9 cellular contexts compared by ENCODE assay signal in the genomic region with DNA sequence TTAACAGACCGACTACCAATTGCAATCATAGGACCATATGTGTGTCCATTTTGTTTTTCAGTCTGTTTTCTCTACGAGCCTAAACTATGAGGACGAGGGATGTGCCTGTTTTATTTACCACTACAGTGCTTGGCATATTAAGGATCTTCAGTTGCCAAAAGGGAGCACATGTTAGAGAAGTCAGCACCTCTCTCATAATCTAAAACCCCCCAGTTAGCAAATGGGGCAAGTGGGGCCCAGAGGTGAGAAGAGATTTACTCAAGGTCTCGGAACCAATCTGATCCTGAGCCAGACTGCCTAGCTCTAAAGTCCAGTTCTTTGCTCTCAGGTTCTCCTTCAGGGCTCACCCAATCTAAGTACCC. TPM values are rescaled to one million over a fixed set of nuclear protein-coding genes. Genes with fewer than 3 reads are reported as not detected.
DNase-seq lines count a peak whose midpoint lies in the region; ATAC-seq and TF ChIP-seq lines count a peak whose summit lies in the region.
"Had no signal": no experiment of that assay in that cellular context is flagged by ENCODE, and none has a peak within 500 bp of the region (broad histone marks: within the 10 kb centered on the region; RNA-seq: fewer than 3 reads in every experiment).

No MANE protein-coding gene starts in this region.

- H3K9me3 Mint-ChIP-seq in activated CD4-positive, alpha-beta T cell treated with anti-CD3 and anti-CD28 coated beads for 36 hours (ENCODE audit: low read depth): no peaks in the 10 kb centered on the region
- H3K9me3 Mint-ChIP-seq in WTC11 (0 out of 2 replicates have a peak, but pooled peaks cover 4% of the 10 kb centered on the region), endodermal cell (peaks cover 4% of the 10 kb centered on the region)

- peak overlapping the region; percentile 65 for H3K4me3 Mint-ChIP-seq in activated CD4-positive, alpha-beta T cell treated with anti-CD3 and anti-CD28 coated beads for 36 hours
- H3K4me3 Mint-ChIP-seq in WTC11: peak overlapping the region; percentile 59
- H3K4me3 Mint-ChIP-seq in endodermal cell: peak overlapping the region; percentile 61

- H3K4me3 ChIP-seq in endodermal cell (ENCODE audit: low read length): no peak overlapping the region

- H3K27ac Mint-ChIP-seq in activated CD4-positive, alpha-beta T cell treated with anti-CD3 and anti-CD28 coated beads for 36 hours: peak overlapping the region; percentile 58
- H3K27ac Mint-ChIP-seq in WTC11 (no peak overlapping the region), endodermal cell (no peak overlapping the region)

- H3K27me3 Mint-ChIP-seq in activated CD4-positive, alpha-beta T cell treated with anti-CD3 and anti-CD28 coated beads for 36 hours: peaks cover 24% of the 10 kb centered on the region
- H3K27me3 Mint-ChIP-seq in WTC11 (ENCODE audit: low read depth) (peaks cover 50% of the 10 kb centered on the region), endodermal cell (ENCODE audit: insufficient read depth) (peaks cover 58% of the 10 kb centered on the region)

- intact Hi-C loops in activated CD4-positive, alpha-beta T cell treated with anti-CD3 and anti-CD28 coated beads for 36 hours (cut with DNase I, micrococcal nuclease): loop anchor here in 1 of 2 experiments (2.0 kb wide), 2 partner anchors 38 to 44 kb away; a partner anchor contains a TSS
- intact Hi-C loops in sciatic nerve (cut with DNase I) (no loop called here), posterior cingulate gyrus (cut with DNase I) (no loop called here)

- no peak for ATAC-seq in activated CD4-positive, alpha-beta T cell treated with anti-CD3 and anti-CD28 coated beads for 36 hours
- ATAC-seq in WTC11 (no peak), sciatic nerve (peak; percentile 36), GM18873 (IDR thresholded peaks at IDR 0.05; ENCODE audit: low FRiP score, unreplicated experiment) (no peak)

- H3K27ac ChIP-seq in endodermal cell (ENCODE audit: low read depth, low read length): no peak overlapping the region
- H3K27ac ChIP-seq: right lobe of liver had no signal

- no peaks in the 10 kb centered on the region for H3K9me3 ChIP-seq in endodermal cell (ENCODE audit: control insufficient read depth, low read length)
- H3K9me3 ChIP-seq: right lobe of liver had no signal

- TF ChIP-seq CTCF in WTC11 (IDR thresholded peaks at IDR 0.05): no peak
- TF ChIP-seq CTCF in endodermal cell (conservative IDR thresholded peaks at IDR 0.05): no peak

- no peak overlapping the region for H3K9ac ChIP-seq in endodermal cell (ENCODE audit: extremely low read depth, low read length, poor library complexity, severe bottlenecking)

- H3K36me3 Mint-ChIP-seq in activated CD4-positive, alpha-beta T cell treated with anti-CD3 and anti-CD28 coated beads for 36 hours (ENCODE audit: low read depth): no peaks in the 10 kb centered on the region
- H3K36me3 Mint-ChIP-seq in WTC11: no peaks in the 10 kb centered on the region
- no peaks in the 10 kb centered on the region for H3K36me3 Mint-ChIP-seq in endodermal cell (ENCODE audit: low read depth)

- no peaks in the 10 kb centered on the region for H3K36me3 ChIP-seq in endodermal cell (ENCODE audit: control insufficient read depth, insufficient read depth, low read length)
- H3K36me3 ChIP-seq: right lobe of liver had no signal

- CTCF ChIA-PET in activated CD4-positive, alpha-beta T cell treated with anti-CD3 and anti-CD28 coated beads for 36 hours (lab: Charles Lee): interaction anchor here (0.7 kb wide), 1 partner anchor 425 kb away, joined by 3 read pairs; no protein-coding TSS in a partner anchor
- CTCF ChIA-PET in WTC11 (lab: Charles Lee): interaction anchor here (0.6 to 2.7 kb wide), 3 partner anchors 20 to 53 kb away, joined by 3 to 6 read pairs (median 3); no protein-coding TSS in a partner anchor

- WGBS in endodermal cell (ENCODE audit: insufficient coverage in 1 of 2, insufficient read length in 1 of 2), 2 experiments: 91 to 93% methylated on average over 2 to 4 of the region's 4 CpGs

- peaks cover 32% of the 10 kb centered on the region for H3K27me3 ChIP-seq in endodermal cell (ENCODE audit: control insufficient read depth, insufficient read depth, low read length, poor library complexity, severe bottlenecking)
- H3K27me3 ChIP-seq: right lobe of liver had no signal

- POLR2A ChIA-PET in activated CD4-positive, alpha-beta T cell treated with anti-CD3 and anti-CD28 coated beads for 36 hours (lab: Charles Lee): interaction anchor here (2.1 kb wide), 1 partner anchor 30 kb away, joined by 10 read pairs; a partner anchor contains a TSS
- POLR2A ChIA-PET in WTC11 (lab: Charles Lee): no interaction called here

- H3K4me1 Mint-ChIP-seq in activated CD4-positive, alpha-beta T cell treated with anti-CD3 and anti-CD28 coated beads for 36 hours: peaks cover 28% of the 10 kb centered on the region
- peaks cover 27% of the 10 kb centered on the region for H3K4me1 Mint-ChIP-seq in WTC11
- H3K4me1 Mint-ChIP-seq in endodermal cell: no peaks in the 10 kb centered on the region

- no peak for DNase-seq in activated CD4-positive, alpha-beta T cell treated with anti-CD3 and anti-CD28 coated beads for 36 hours
- DNase-seq in activated CD4-positive, alpha-beta T cell treated with anti-CD3 and anti-CD28 coated beads for 1 hour: no peak
- DNase-seq in WTC11 (ENCODE audit: low spot score): no peak
- DNase-seq in endodermal cell: no peak
- no peak for DNase-seq in sciatic nerve (ENCODE audit: low spot score)
- no peak for DNase-seq in posterior cingulate gyrus
- no peak for DNase-seq in stimulated activated CD4-positive, alpha-beta T cell treated with anti-CD3 and anti-CD28 coated beads, Interleukin-4, amount 100 ng/mL, for 1 hour

- no peaks in the 10 kb centered on the region for H3K4me1 ChIP-seq in endodermal cell (ENCODE audit: control insufficient read depth, insufficient read depth, low read length)

TF ChIP-seq in WTC11, 78 proteins besides CTCF, POLR2A, EP300 and RAD21 (continues in another document):
- TF ChIP-seq, protein P1, sequence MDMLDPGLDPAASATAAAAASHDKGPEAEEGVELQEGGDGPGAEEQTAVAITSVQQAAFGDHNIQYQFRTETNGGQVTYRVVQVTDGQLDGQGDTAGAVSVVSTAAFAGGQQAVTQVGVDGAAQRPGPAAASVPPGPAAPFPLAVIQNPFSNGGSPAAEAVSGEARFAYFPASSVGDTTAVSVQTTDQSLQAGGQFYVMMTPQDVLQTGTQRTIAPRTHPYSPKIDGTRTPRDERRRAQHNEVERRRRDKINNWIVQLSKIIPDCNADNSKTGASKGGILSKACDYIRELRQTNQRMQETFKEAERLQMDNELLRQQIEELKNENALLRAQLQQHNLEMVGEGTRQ (CRISPR knock-in tag; IDR thresholded peaks at IDR 0.05): no peak
- TF ChIP-seq IRF2 (CRISPR knock-in tag; IDR thresholded peaks at IDR 0.05; ENCODE audit: borderline replicate concordance, low read depth): no peak
- TF ChIP-seq, protein P2, sequence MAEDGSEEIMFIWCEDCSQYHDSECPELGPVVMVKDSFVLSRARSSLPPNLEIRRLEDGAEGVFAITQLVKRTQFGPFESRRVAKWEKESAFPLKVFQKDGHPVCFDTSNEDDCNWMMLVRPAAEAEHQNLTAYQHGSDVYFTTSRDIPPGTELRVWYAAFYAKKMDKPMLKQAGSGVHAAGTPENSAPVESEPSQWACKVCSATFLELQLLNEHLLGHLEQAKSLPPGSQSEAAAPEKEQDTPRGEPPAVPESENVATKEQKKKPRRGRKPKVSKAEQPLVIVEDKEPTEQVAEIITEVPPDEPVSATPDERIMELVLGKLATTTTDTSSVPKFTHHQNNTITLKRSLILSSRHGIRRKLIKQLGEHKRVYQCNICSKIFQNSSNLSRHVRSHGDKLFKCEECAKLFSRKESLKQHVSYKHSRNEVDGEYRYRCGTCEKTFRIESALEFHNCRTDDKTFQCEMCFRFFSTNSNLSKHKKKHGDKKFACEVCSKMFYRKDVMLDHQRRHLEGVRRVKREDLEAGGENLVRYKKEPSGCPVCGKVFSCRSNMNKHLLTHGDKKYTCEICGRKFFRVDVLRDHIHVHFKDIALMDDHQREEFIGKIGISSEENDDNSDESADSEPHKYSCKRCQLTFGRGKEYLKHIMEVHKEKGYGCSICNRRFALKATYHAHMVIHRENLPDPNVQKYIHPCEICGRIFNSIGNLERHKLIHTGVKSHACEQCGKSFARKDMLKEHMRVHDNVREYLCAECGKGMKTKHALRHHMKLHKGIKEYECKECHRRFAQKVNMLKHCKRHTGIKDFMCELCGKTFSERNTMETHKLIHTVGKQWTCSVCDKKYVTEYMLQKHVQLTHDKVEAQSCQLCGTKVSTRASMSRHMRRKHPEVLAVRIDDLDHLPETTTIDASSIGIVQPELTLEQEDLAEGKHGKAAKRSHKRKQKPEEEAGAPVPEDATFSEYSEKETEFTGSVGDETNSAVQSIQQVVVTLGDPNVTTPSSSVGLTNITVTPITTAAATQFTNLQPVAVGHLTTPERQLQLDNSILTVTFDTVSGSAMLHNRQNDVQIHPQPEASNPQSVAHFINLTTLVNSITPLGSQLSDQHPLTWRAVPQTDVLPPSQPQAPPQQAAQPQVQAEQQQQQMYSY (CRISPR knock-in tag; IDR thresholded peaks at IDR 0.05): no peak

RNA-seq across cellular contexts. Expression of a gene that starts 0.6 kb away (rescaled TPM):
- 1 to 10 TPM; 1.9 TPM for total RNA-seq in activated CD4-positive, alpha-beta T cell treated with anti-CD3 and anti-CD28 coated beads for 36 hours
- total RNA-seq in WTC11 (2021) (33.6 to 38.8 TPM (median 37.8 TPM) in 3 replicates), endodermal cell (10 to 100 TPM; 11.8 to 16.5 TPM), sciatic nerve (12.1 TPM)
- 49.2 TPM for polyA plus RNA-seq in endodermal cell (2013, experiment 1 of 2)
- polyA plus RNA-seq in endodermal cell (2013, experiment 2 of 2): 46.8 TPM

RNA-seq across cellular contexts. Expression of a gene that starts 30.2 kb away (rescaled TPM):
- total RNA-seq in activated CD4-positive, alpha-beta T cell treated with anti-CD3 and anti-CD28 coated beads for 36 hours: 100 to 1,000 TPM; 235 to 247 TPM
- total RNA-seq in WTC11 (2021) (142 to 155 TPM (median 152 TPM) in 3 replicates), endodermal cell (10 to 100 TPM; 91.5 to 95.9 TPM), sciatic nerve (4.6 TPM)
- polyA plus RNA-seq in endodermal cell (2013, experiment 1 of 2): 106 TPM
- polyA plus RNA-seq in endodermal cell (2013, experiment 2 of 2): 92.1 TPM

RNA-seq across cellular contexts. Expression of a gene that starts 37.9 kb away (rescaled TPM):
- 10 to 100 TPM; 22.5 to 24.8 TPM for total RNA-seq in activated CD4-positive, alpha-beta T cell treated with anti-CD3 and anti-CD28 coated beads for 36 hours
- 20.3 to 24.2 TPM (median 22.0 TPM) in 3 replicates for total RNA-seq in WTC11 (2021)
- 10 to 100 TPM; 22.9 TPM for total RNA-seq in endodermal cell
- polyA plus RNA-seq in endodermal cell (2013, experiment 1 of 2): 18.2 TPM
- polyA plus RNA-seq in endodermal cell (2013, experiment 2 of 2): 15.9 TPM
- 31.3 TPM for total RNA-seq in sciatic nerve

RNA-seq across cellular contexts. Expression of a gene that starts 44.3 kb away (rescaled TPM):
- 1 to 10 TPM; 8.3 to 9.6 TPM for total RNA-seq in activated CD4-positive, alpha-beta T cell treated with anti-CD3 and anti-CD28 coated beads for 36 hours
- total RNA-seq in WTC11 (2021): 9.3 to 12.5 TPM (median 9.9 TPM) in 3 replicates
- 10 to 100 TPM; 10.7 to 14.4 TPM for total RNA-seq in endodermal cell
- 8.1 TPM for polyA plus RNA-seq in endodermal cell (2013, experiment 1 of 2)
- polyA plus RNA-seq in endodermal cell (2013, experiment 2 of 2): 6.5 TPM
- 98.8 TPM for total RNA-seq in sciatic nerve

Comparison
In these comparisons a context has a peak if more than half of its experiments do, and no peak if none do; other contexts are left out.
1. RNA of a gene that starts 30.2 kb away (total RNA-seq): 235 to 247 TPM in activated CD4-positive, alpha-beta T cell treated with anti-CD3 and anti-CD28 coated beads for 36 hours, 142 to 155 TPM in WTC11 and 91.5 to 95.9 TPM in endodermal cell; 4.6 TPM in sciatic nerve (single experiment); every median in the first group is over 10 times any median in the second.
2. Peak in every context shown above with its lines, with median percentiles within 50 percentile points of each other: H3K4me3 Mint-ChIP-seq.